1 cellular context compared by ENCODE assay signal in genomic region chr11:117226388-117227385, GRCh38.
TF ChIP-seq lines count a peak whose summit lies in the region.

No MANE protein-coding gene starts in this region.

TF ChIP-seq in HCT116, 20 proteins besides CTCF, POLR2A, EP300 and RAD21:
- TF ChIP-seq FOSL1 (IDR thresholded peaks at IDR 0.05; ENCODE audit: low read depth) (no peak), MAX (IDR thresholded peaks at IDR 0.05) (no peak), YY1 (IDR thresholded peaks at IDR 0.05; ENCODE audit: extremely low read depth, insufficient replicate concordance, low read depth, low read length) (no peak), ZNF274 (IDR thresholded peaks at IDR 0.05; ENCODE audit: low read depth, low read length) (no peak), SIN3A (IDR thresholded peaks at IDR 0.05; ENCODE audit: low read depth) (no peak), JUND (IDR thresholded peaks at IDR 0.05) (no peak), CEBPB (IDR thresholded peaks at IDR 0.05; ENCODE audit: low read depth) (no peak), CBX3 (IDR thresholded peaks at IDR 0.05; ENCODE audit: low read depth) (no peak), EGR1 (IDR thresholded peaks at IDR 0.05; ENCODE audit: low read depth) (no peak), SP1 (IDR thresholded peaks at IDR 0.05; ENCODE audit: low read depth) (no peak), EZH2phosphoT487 (IDR thresholded peaks at IDR 0.05; ENCODE audit: borderline replicate concordance) (no peak), SRF (IDR thresholded peaks at IDR 0.05; ENCODE audit: low read depth) (no peak), ATF3 (IDR thresholded peaks at IDR 0.05) (no peak), ELF1 (IDR thresholded peaks at IDR 0.05; ENCODE audit: borderline replicate concordance, low read depth) (no peak), ZFX (IDR thresholded peaks at IDR 0.05) (no peak), REST (IDR thresholded peaks at IDR 0.05; ENCODE audit: low read depth) (no peak)
